ENCODE assay signal across 7 cellular contexts in genomic region chr10:73780966-73781365, GRCh38. TPM values are rescaled to one million over a fixed set of nuclear protein-coding genes. Genes with fewer than 3 reads are reported as not detected.
DNase-seq lines count a peak whose midpoint lies in the region; ATAC-seq and TF ChIP-seq lines count a peak whose summit lies in the region.

No MANE protein-coding gene starts in this region.

- 42% methylated on average over 11 of the region's 11 CpGs for WGBS in hepatocyte (ENCODE audit: low lambda C conversion rate, missing lambda C conversion rate)
- 26 to 40% (median 36%) methylated on average over 11 of the region's 11 CpGs for WGBS in spleen, 5 donors

- no peak for ATAC-seq in omental fat pad (ENCODE audit: low FRiP score)

- peak overlapping the region; percentile 90 for H3K4me3 ChIP-seq in HFF-Myc (replicated peaks; ENCODE audit: low read depth, low read length)
- H3K4me3 ChIP-seq in WERI-Rb-1 (ENCODE audit: low read depth, low read length): peak overlapping the region; percentile 63
- peak overlapping the region; percentile 69 for H3K4me3 ChIP-seq in hepatocyte
- peak overlapping the region; percentile 62 to 93 (median 84) for H3K4me3 ChIP-seq in spleen

- no peak for TF ChIP-seq POLR2A in spleen (IDR thresholded peaks at IDR 0.05)

- no peak overlapping the region for H2AFZ ChIP-seq in hepatocyte

- H3K9me3 ChIP-seq in WERI-Rb-1 (ENCODE audit: severe bottlenecking): no peaks in the 10 kb centered on the region
- H3K9me3 ChIP-seq in hepatocyte (ENCODE audit: low read depth): no peaks in the 10 kb centered on the region
- H3K9me3 ChIP-seq in spleen: no peaks in the 10 kb centered on the region

- H3K27ac ChIP-seq in WERI-Rb-1 (peak overlapping the region; percentile 89), hepatocyte (peak overlapping the region; percentile 89), spleen (peak overlapping the region in 5 of 8 donors; percentile 92 to 97 (median 94))

- intact Hi-C loops in spleen (cut with DNase I; ENCODE audit: low total_unique reads): no loop called here

- no peaks in the 10 kb centered on the region for H4K20me1 ChIP-seq in hepatocyte (ENCODE audit: insufficient read depth, poor library complexity, severe bottlenecking)

- no peak for DNase-seq in HFF-Myc (ENCODE audit: extremely low read depth, low read depth)
- no peak for DNase-seq in WERI-Rb-1
- DNase-seq in hepatocyte (ENCODE audit: low spot score): no peak
- no peak for DNase-seq in spleen
- no peak for DNase-seq in NCI-H187 (lab: John Stamatoyannopoulos, UW)
- no peak for DNase-seq in omental fat pad (ENCODE audit: low spot score)
- no peak for DNase-seq in GM20000 (ENCODE audit: low spot score)

- H3K27me3 ChIP-seq in WERI-Rb-1 (ENCODE audit: insufficient read depth, low read depth, severe bottlenecking): no peaks in the 10 kb centered on the region
- H3K27me3 ChIP-seq in hepatocyte: no peaks in the 10 kb centered on the region
- no peaks in the 10 kb centered on the region for H3K27me3 ChIP-seq in spleen (replicated peaks in 1 of 7)

- H3K4me1 ChIP-seq in hepatocyte (ENCODE audit: insufficient read depth) (peaks cover 12% of the 10 kb centered on the region), spleen (peaks cover 33 to 88% (median 61%) of the 10 kb centered on the region in 6 donors)

- H3K36me3 ChIP-seq in WERI-Rb-1 (peaks cover 39% of the 10 kb centered on the region), hepatocyte (replicated peaks; ENCODE audit: insufficient read depth, low read depth) (no peaks in the 10 kb centered on the region), spleen (peaks cover 0 to 53% (median 26%) of the 10 kb centered on the region in 6 donors)

- peaks cover 82% of the 10 kb centered on the region for H3K79me2 ChIP-seq in hepatocyte

- H3K9me2 ChIP-seq in hepatocyte (replicated peaks; ENCODE audit: insufficient read depth): no peaks in the 10 kb centered on the region

- peak overlapping the region; percentile 94 for H3K4me2 ChIP-seq in hepatocyte

- TF ChIP-seq CTCF in HFF-Myc (IDR thresholded peaks at IDR 0.05; ENCODE audit: low read depth, low read length, missing control alignments): no peak
- no peak for TF ChIP-seq CTCF in WERI-Rb-1 (IDR thresholded peaks at IDR 0.05; ENCODE audit: low read depth, low read length)
- no peak for TF ChIP-seq CTCF in hepatocyte (IDR thresholded peaks at IDR 0.05; ENCODE audit: poor library complexity)
- TF ChIP-seq CTCF in spleen (IDR thresholded peaks at IDR 0.05 in 8 of 11, conservative IDR thresholded peaks at IDR 0.05 in 3 of 11): no peak
- TF ChIP-seq CTCF in omental fat pad (IDR thresholded peaks at IDR 0.05): no peak
- no peak for TF ChIP-seq CTCF in GM20000 (IDR thresholded peaks at IDR 0.05; ENCODE audit: extremely low read depth, missing control alignments)

RNA-seq across cellular contexts. Expression of gene CHCHD1, which starts 0.9 kb away (rescaled TPM):
- 45.3 and 59.1 TPM in 2 replicates for total RNA-seq in hepatocyte
- 86.1 and 95.2 TPM in 2 replicates for polyA plus RNA-seq in hepatocyte
- 10 to 100 TPM; 14.6 to 31.6 (median 18.3) TPM for total RNA-seq in spleen
- 10 to 100 TPM; 57.9 to 75.9 (median 73.1) TPM for polyA plus RNA-seq in spleen
- 10 to 100 TPM; 20.5 to 29.1 (median 25.0) TPM for total RNA-seq in omental fat pad

RNA-seq across cellular contexts. Expression of gene ZSWIM8, which starts 4.4 kb away (rescaled TPM):
- total RNA-seq in hepatocyte (83.7 and 101 TPM in 2 replicates), spleen (100 to 1,000 TPM in 6 of 7 donors, 10 to 100 TPM in 1; 97.0 to 141 (median 129) TPM), omental fat pad (100 to 1,000 TPM in 1 of 4 donors, 10 to 100 TPM in 3; 63.2 to 128 (median 79.3) TPM)
- polyA plus RNA-seq in hepatocyte (98.5 and 103 TPM in 2 replicates), spleen (100 to 1,000 TPM in 2 of 3 donors, 10 to 100 TPM in 1; 51.5 to 109 (median 101) TPM)

RNA-seq across cellular contexts. Expression of gene NDST2, which starts 30.4 kb away (rescaled TPM):
- total RNA-seq in hepatocyte (10.7 and 29.9 TPM in 2 replicates), spleen (100 to 1,000 TPM in 5 of 7 donors, 10 to 100 TPM in 2; 84.6 to 159 (median 117) TPM), omental fat pad (10 to 100 TPM; 21.4 to 66.2 (median 35.7) TPM)
- polyA plus RNA-seq in hepatocyte (21.1 and 24.9 TPM in 2 replicates), spleen (10 to 100 TPM; 10.9 to 21.7 (median 12.3) TPM)

RNA-seq across cellular contexts. Expression of gene SEC24C, which starts 36.8 kb away (rescaled TPM):
- total RNA-seq in hepatocyte: 59.4 and 60.2 TPM in 2 replicates
- 46.8 and 47.6 TPM in 2 replicates for polyA plus RNA-seq in hepatocyte
- 10 to 100 TPM; 61.1 to 75.6 (median 71.6) TPM for total RNA-seq in spleen
- polyA plus RNA-seq in spleen: 10 to 100 TPM; 20.4 to 42.3 (median 28.6) TPM
- total RNA-seq in omental fat pad: 10 to 100 TPM; 45.1 to 53.7 (median 47.5) TPM
